Comparison of ENCODE assay signal across 24 cellular contexts in the genomic region with DNA sequence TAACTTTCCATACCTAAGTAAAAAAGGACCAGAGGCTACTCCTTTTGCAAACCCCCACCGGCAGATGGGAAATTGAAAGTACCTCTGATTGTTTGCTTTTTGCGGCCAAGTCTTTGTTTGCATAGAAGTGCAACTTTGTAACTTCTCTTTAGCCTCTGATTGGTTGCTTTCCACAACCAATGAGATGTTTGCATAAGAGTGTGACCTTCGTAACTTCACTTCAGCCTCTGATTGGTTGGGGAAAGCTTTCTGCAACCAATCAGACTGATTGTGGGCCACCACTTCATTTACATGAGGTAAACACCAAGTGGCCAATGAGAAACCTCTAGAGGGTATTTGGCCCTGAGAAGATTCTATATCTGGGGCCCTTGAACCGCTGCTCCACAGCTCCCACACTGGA. TPM values are rescaled to one million over a fixed set of nuclear protein-coding genes. Genes with fewer than 3 reads are reported as not detected.
"Had no signal": no experiment of that assay in that cellular context is flagged by ENCODE, and none has a peak within 500 bp of the region (broad histone marks: within the 10 kb centered on the region; RNA-seq: fewer than 3 reads in every experiment).

No MANE protein-coding gene starts in this region.

- H3K27ac ChIP-seq: brain microvascular endothelial cell, esophagus muscularis mucosa, left ventricle myocardium inferior, transverse colon had no signal

- H3K4me3 ChIP-seq: esophagus muscularis mucosa, left ventricle myocardium inferior, smooth muscle cell, transverse colon had no signal

- H3K27ac Mint-ChIP-seq: activated T-helper 17 cell treated with anti-CD3 and anti-CD28 coated beads, Interleukin-2, amount 50 U/mL, for 72 hours; natural killer cell; progenitor cell of endocrine pancreas had no signal

- H3K4me1 ChIP-seq: esophagus muscularis mucosa, left ventricle myocardium inferior, transverse colon had no signal

- H3K27me3 ChIP-seq: brain microvascular endothelial cell, esophagus muscularis mucosa, transverse colon had no signal

- H3K4me3 Mint-ChIP-seq: activated T-helper 17 cell treated with anti-CD3 and anti-CD28 coated beads, Interleukin-2, amount 50 U/mL, for 72 hours; natural killer cell had no signal

- DNase-seq: activated CD4-positive, alpha-beta T cell treated with anti-CD3 and anti-CD28 coated beads for 1 hour; activated CD4-positive, alpha-beta T cell treated with anti-CD3 and anti-CD28 coated beads, Interleukin-2, amount 50 U/mL, for 48 hours; activated naive CD4-positive, alpha-beta T cell treated with Interleukin-2 at 50 U/mL for 16 hours; anterior cingulate cortex; brain microvascular endothelial cell; cortex of kidney; effector CD4-positive, alpha-beta T cell; hippocampal formation; kidney; left ventricle myocardium inferior; mesendoderm; natural killer cell; nucleus accumbens; right cardiac atrium; stimulated activated CD4-positive, alpha-beta T cell treated with anti-CD3 and anti-CD28 coated beads, Interleukin-4, amount 100 ng/mL, for 4 hours; stimulated activated CD8-positive, alpha-beta memory T cell treated with anti-CD3 and anti-CD28 coated beads, Interleukin-4, amount 100 ng/mL, for 48 hours; stimulated activated naive CD8-positive, alpha-beta T cell treated with anti-CD3 and anti-CD28 coated beads, Interleukin-15, Interleukin-2, amounts not matched to agents 100 U/mL and 50 U/mL, for 24 hours; T1000; transverse colon had no signal

- ATAC-seq: activated T-helper 17 cell treated with anti-CD3 and anti-CD28 coated beads, Interleukin-2, amount 50 U/mL, for 72 hours; natural killer cell; right cardiac atrium; stimulated activated naive CD8-positive, alpha-beta T cell treated with anti-CD3 and anti-CD28 coated beads, Interleukin-15, Interleukin-2, amounts not matched to agents 100 U/mL and 50 U/mL, for 24 hours had no signal

- H3K36me3 Mint-ChIP-seq: natural killer cell had no signal

- H3K9me3 ChIP-seq: esophagus muscularis mucosa, left ventricle myocardium inferior, transverse colon had no signal

- H3K9me3 Mint-ChIP-seq: activated T-helper 17 cell treated with anti-CD3 and anti-CD28 coated beads, Interleukin-2, amount 50 U/mL, for 72 hours; natural killer cell had no signal

- H3K4me1 Mint-ChIP-seq: activated T-helper 17 cell treated with anti-CD3 and anti-CD28 coated beads, Interleukin-2, amount 50 U/mL, for 72 hours; natural killer cell had no signal

- H3K36me3 ChIP-seq: brain microvascular endothelial cell, esophagus muscularis mucosa, left ventricle myocardium inferior, transverse colon had no signal

- H3K27me3 Mint-ChIP-seq: activated T-helper 17 cell treated with anti-CD3 and anti-CD28 coated beads, Interleukin-2, amount 50 U/mL, for 72 hours; progenitor cell of endocrine pancreas had no signal

RNA-seq across cellular contexts. Expression of a gene that starts 59.7 kb away (rescaled TPM):
- total RNA-seq: activated T-helper 17 cell treated with anti-CD3 and anti-CD28 coated beads, Interleukin-2, amount 50 U/mL, for 72 hours; esophagus muscularis mucosa; glomerular endothelial cell; left ventricle myocardium inferior; natural killer cell; progenitor cell of endocrine pancreas; smooth muscle cell; transverse colon had no signal
